In genomic region chr6:7975764-7976146, GRCh38 we compare ENCODE assay signal across 1 cellular context.
TF ChIP-seq lines count a peak whose summit lies in the region.

No MANE protein-coding gene starts in this region.

TF ChIP-seq in HepG2, 621 proteins besides CTCF, POLR2A, EP300 and RAD21 (continued from another document and continues in another):
- TF ChIP-seq MYPOP (CRISPR knock-in tag; IDR thresholded peaks at IDR 0.05) (no peak), THAP7 (CRISPR knock-in tag; IDR thresholded peaks at IDR 0.05) (no peak), ZBTB33 (CRISPR knock-in tag; IDR thresholded peaks at IDR 0.05) (no peak), MXI1 (IDR thresholded peaks at IDR 0.05; ENCODE audit: borderline replicate concordance, low read depth, low read length) (peak; percentile 76; the same call in 2 of the 3 replicates), CERS6 (CRISPR knock-in tag; IDR thresholded peaks at IDR 0.05) (no peak), ZEB1 (IDR thresholded peaks at IDR 0.05; ENCODE audit: insufficient replicate concordance, low read depth) (no peak), UBTF (CRISPR knock-in tag; IDR thresholded peaks at IDR 0.05) (no peak), KLF13 (CRISPR knock-in tag; IDR thresholded peaks at IDR 0.05) (no peak), ZBTB37 (CRISPR knock-in tag; IDR thresholded peaks at IDR 0.05) (no peak), CBFB (CRISPR knock-in tag; IDR thresholded peaks at IDR 0.05) (no peak), IRF9 (CRISPR knock-in tag; IDR thresholded peaks at IDR 0.05; ENCODE audit: borderline replicate concordance) (no peak), KLF11 (CRISPR knock-in tag; IDR thresholded peaks at IDR 0.05) (no peak), SALL1 (CRISPR knock-in tag; IDR thresholded peaks at IDR 0.05) (peak; percentile 20), ZNF883 (CRISPR knock-in tag; IDR thresholded peaks at IDR 0.05; ENCODE audit: not compliant biosample characterization) (no peak), FOXA3 (CRISPR knock-in tag; IDR thresholded peaks at IDR 0.05) (peak; percentile 38; the same call in 1 of the 2 replicates), NR3C1 (CRISPR knock-in tag; IDR thresholded peaks at IDR 0.05) (no peak), FOXK2 (IDR thresholded peaks at IDR 0.05) (no peak), ONECUT2 (CRISPR knock-in tag; IDR thresholded peaks at IDR 0.05) (no peak), ZNF780A (CRISPR knock-in tag; IDR thresholded peaks at IDR 0.05) (no peak), ZSCAN12 (CRISPR knock-in tag; IDR thresholded peaks at IDR 0.05) (no peak), JUND (CRISPR knock-in tag; IDR thresholded peaks at IDR 0.05) (no peak), YEATS2 (CRISPR knock-in tag; IDR thresholded peaks at IDR 0.05; ENCODE audit: borderline replicate concordance) (no peak), ZNF142 (CRISPR knock-in tag; IDR thresholded peaks at IDR 0.05) (no peak), ZNF362 (CRISPR knock-in tag; IDR thresholded peaks at IDR 0.05; ENCODE audit: borderline replicate concordance) (no peak), ZNF816 (CRISPR knock-in tag; IDR thresholded peaks at IDR 0.05; ENCODE audit: borderline replicate concordance) (no peak), ZNF138 (CRISPR knock-in tag; IDR thresholded peaks at IDR 0.05; ENCODE audit: low read depth) (no peak), ZNF558 (CRISPR knock-in tag; IDR thresholded peaks at IDR 0.05; ENCODE audit: borderline replicate concordance) (no peak), RARA (CRISPR knock-in tag; IDR thresholded peaks at IDR 0.05) (peak; percentile 8; the same call in 1 of the 2 replicates), ZNF597 (CRISPR knock-in tag; IDR thresholded peaks at IDR 0.05) (no peak), HNF4G (IDR thresholded peaks at IDR 0.05; ENCODE audit: borderline replicate concordance, low read depth, low read length) (no peak), HNF4G (CRISPR knock-in tag; IDR thresholded peaks at IDR 0.05; ENCODE audit: borderline replicate concordance, low read depth) (no peak), RXRB (CRISPR knock-in tag; IDR thresholded peaks at IDR 0.05; ENCODE audit: borderline replicate concordance) (no peak)
